1 cellular context compared by ENCODE assay signal in genomic region chr2:204115288-204115687, GRCh38.
TF ChIP-seq lines count a peak whose summit lies in the region.

No MANE protein-coding gene starts in this region.

TF ChIP-seq in GM23338, 12 proteins besides CTCF, POLR2A, EP300 and RAD21 (continued from another document):
- no peak for TF ChIP-seq ZNF462 (CRISPR knock-in tag; IDR thresholded peaks at IDR 0.05)
- no peak for TF ChIP-seq EZH2phosphoT487 (IDR thresholded peaks at IDR 0.05; ENCODE audit: unreplicated experiment)
- no peak for TF ChIP-seq EZH2 (IDR thresholded peaks at IDR 0.05; ENCODE audit: low read depth, unreplicated experiment)
- no peak for TF ChIP-seq ZNF114 (CRISPR knock-in tag; IDR thresholded peaks at IDR 0.05)
- no peak for TF ChIP-seq STAT1 (IDR thresholded peaks at IDR 0.05; ENCODE audit: unreplicated experiment)
- no peak for TF ChIP-seq JUNB (IDR thresholded peaks at IDR 0.05; ENCODE audit: unreplicated experiment)
TF ChIP-seq in GM23338: peak in this region for 0.
